ENCODE assay signal across 9 cellular contexts in genomic region chr5:7878381-7878873, GRCh38. TPM values are rescaled to one million over a fixed set of nuclear protein-coding genes. Genes with fewer than 3 reads are reported as not detected.
A peak's percentile ranks its signal among the peaks of the same experiment; 100 is the strongest.
DNase-seq lines count a peak whose midpoint lies in the region; ATAC-seq, FAIRE-seq and TF ChIP-seq lines count a peak whose summit lies in the region.
"Had no signal": no experiment of that assay in that cellular context is flagged by ENCODE, and none has a peak within 500 bp of the region (broad histone marks: within the 10 kb centered on the region; RNA-seq: fewer than 3 reads in every experiment).

No MANE protein-coding gene starts in this region.

- H3K4me3 ChIP-seq in breast epithelium, result no peak overlapping the region
- no peak overlapping the region for H3K4me3 ChIP-seq in skeletal muscle cell (ENCODE audit: low read depth, low read length)
- H3K4me3 ChIP-seq in SJCRH30, result no peak overlapping the region
- H3K4me3 ChIP-seq: skin epidermis had no signal

- H3K36me3 Mint-ChIP-seq in MCF 10A (ENCODE audit: insufficient read depth, unreplicated experiment), result peaks cover 80% of the 10 kb centered on the region
- H3K36me3 Mint-ChIP-seq in activated T-helper 1 cell treated with anti-CD3 and anti-CD28 coated beads, Interleukin-12 subunit alpha, Interleukin-12 subunit beta, Interleukin-2, Interleukin-4 antibody, amounts not matched to agents 30 ng/mL and 10 ng/mL and 1 ng/mL, durations not matched to agents 14 hours and 24 hours and 36 hours (ENCODE audit: low read depth), result peaks cover 73% of the 10 kb centered on the region

- no peak for FAIRE-seq in frontal cortex (lab: Jason Lieb, UNC)

- H3K27ac ChIP-seq in breast epithelium (peak overlapping the region in 1 of 2 donors; percentile 66), SJCRH30 (no peak overlapping the region)

- no peak for TF ChIP-seq POLR2A in breast epithelium (IDR thresholded peaks at IDR 0.05)

- no peak overlapping the region for H3K4me3 Mint-ChIP-seq in MCF 10A (ENCODE audit: unreplicated experiment)
- peak overlapping the region; percentile 17 for H3K4me3 Mint-ChIP-seq in activated T-helper 1 cell treated with anti-CD3 and anti-CD28 coated beads, Interleukin-12 subunit alpha, Interleukin-12 subunit beta, Interleukin-2, Interleukin-4 antibody, amounts not matched to agents 30 ng/mL and 10 ng/mL and 1 ng/mL, durations not matched to agents 14 hours and 24 hours and 36 hours

- POLR2A ChIA-PET in MCF 10A (lab: Yijun Ruan, JAX), result interaction anchor here (0.7 to 2.2 kb wide), 3 partner anchors 9 to 26 kb away, joined by 4 to 20 read pairs (median 10); partner anchors contain the start of genes FASTKD3 and MTRR

- no peaks in the 10 kb centered on the region for H3K27me3 Mint-ChIP-seq in MCF 10A (ENCODE audit: insufficient read depth, unreplicated experiment)
- H3K27me3 Mint-ChIP-seq in activated T-helper 1 cell treated with anti-CD3 and anti-CD28 coated beads, Interleukin-12 subunit alpha, Interleukin-12 subunit beta, Interleukin-2, Interleukin-4 antibody, amounts not matched to agents 30 ng/mL and 10 ng/mL and 1 ng/mL, durations not matched to agents 14 hours and 24 hours and 36 hours (ENCODE audit: insufficient read depth), result no peaks in the 10 kb centered on the region

- no peaks in the 10 kb centered on the region for H3K4me1 ChIP-seq in breast epithelium
- H3K4me1 ChIP-seq in SJCRH30, result no peaks in the 10 kb centered on the region

- H3K27me3 ChIP-seq in breast epithelium, result no peaks in the 10 kb centered on the region
- H3K27me3 ChIP-seq in SJCRH30, result no peaks in the 10 kb centered on the region

- H3K27ac Mint-ChIP-seq in MCF 10A (ENCODE audit: low read depth, unreplicated experiment), result peak overlapping the region; percentile 19
- H3K27ac Mint-ChIP-seq in activated T-helper 1 cell treated with anti-CD3 and anti-CD28 coated beads, Interleukin-12 subunit alpha, Interleukin-12 subunit beta, Interleukin-2, Interleukin-4 antibody, amounts not matched to agents 30 ng/mL and 10 ng/mL and 1 ng/mL, durations not matched to agents 14 hours and 24 hours and 36 hours, result peak overlapping the region; percentile 81

- intact Hi-C loops in MCF 10A (cut with micrococcal nuclease), result no loop called here
- intact Hi-C loops in breast epithelium (cut with DNase I; ENCODE audit: low total_unique reads), result no loop called here
- intact Hi-C loops in activated T-helper 1 cell treated with anti-CD3 and anti-CD28 coated beads, Interleukin-12 subunit alpha, Interleukin-12 subunit beta, Interleukin-2, Interleukin-4 antibody, amounts not matched to agents 30 ng/mL and 10 ng/mL and 1 ng/mL, durations not matched to agents 14 hours and 24 hours and 36 hours (cut with micrococcal nuclease), result loop anchor here (1.0 to 10.0 kb wide), 6 partner anchors 9 to 1384 kb away; partner anchors contain the start of genes FASTKD3 and MTRR

- H3K36me3 ChIP-seq in breast epithelium (no peaks in the 10 kb centered on the region), SJCRH30 (peaks cover 16% of the 10 kb centered on the region)

- CTCF ChIA-PET in MCF 10A (lab: Yijun Ruan, JAX), result interaction anchor here (0.6 to 4.3 kb wide), 5 partner anchors 8 to 1427 kb away, joined by 3 to 32 read pairs (median 3); no protein-coding TSS in a partner anchor

- ATAC-seq in HG03095 (IDR thresholded peaks at IDR 0.05; ENCODE audit: unreplicated experiment), result peak; percentile 96

- TF ChIP-seq CTCF in MCF 10A (IDR thresholded peaks at IDR 0.05; ENCODE audit: unreplicated experiment), result no peak
- no peak for TF ChIP-seq CTCF in breast epithelium (IDR thresholded peaks at IDR 0.05)

- H3K9me3 Mint-ChIP-seq in MCF 10A (ENCODE audit: unreplicated experiment), result no peaks in the 10 kb centered on the region
- H3K9me3 Mint-ChIP-seq in activated T-helper 1 cell treated with anti-CD3 and anti-CD28 coated beads, Interleukin-12 subunit alpha, Interleukin-12 subunit beta, Interleukin-2, Interleukin-4 antibody, amounts not matched to agents 30 ng/mL and 10 ng/mL and 1 ng/mL, durations not matched to agents 14 hours and 24 hours and 36 hours, result no peaks in the 10 kb centered on the region

- no peaks in the 10 kb centered on the region for H3K9me3 ChIP-seq in breast epithelium
- H3K9me3 ChIP-seq in SJCRH30 (replicated peaks), result no peaks in the 10 kb centered on the region

- H3K4me1 Mint-ChIP-seq in MCF 10A (ENCODE audit: insufficient read depth, unreplicated experiment), result peaks cover 34% of the 10 kb centered on the region
- peaks cover 61% of the 10 kb centered on the region for H3K4me1 Mint-ChIP-seq in activated T-helper 1 cell treated with anti-CD3 and anti-CD28 coated beads, Interleukin-12 subunit alpha, Interleukin-12 subunit beta, Interleukin-2, Interleukin-4 antibody, amounts not matched to agents 30 ng/mL and 10 ng/mL and 1 ng/mL, durations not matched to agents 14 hours and 24 hours and 36 hours (ENCODE audit: low read depth)

- no TSS peak for BruUV-seq in MCF 10A (replicated peaks; lab: Mats Ljungman, UMichigan)

- DNase-seq in MCF 10A (ENCODE audit: unreplicated experiment) (peak; percentile 86), breast epithelium (ENCODE audit: low spot score in 2 of 2) (no peak), skeletal muscle cell (ENCODE audit: low read depth) (peak; percentile 42), frontal cortex (ENCODE audit: low spot score in 2 of 2) (no peak), NCI-H526 (lab: John Stamatoyannopoulos, UW) (no peak), SJCRH30 (no peak)
- no peak for DNase-seq in activated T-helper 1 cell treated with anti-CD3 and anti-CD28 coated beads, Interleukin-12 subunit alpha, Interleukin-12 subunit beta, Interleukin-2, Interleukin-4 antibody, amounts not matched to agents 30 ng/mL and 10 ng/mL and 1 ng/mL, durations not matched to agents 14 hours and 24 hours and 36 hours (ENCODE audit: low spot score)

RNA-seq across cellular contexts. Expression of gene MTRR, which starts 9.5 kb away (rescaled TPM):
- total RNA-seq in MCF 10A (2022), result 46.6 and 88.6 TPM in 2 replicates
- total RNA-seq in breast epithelium, result 10 to 100 TPM; 45.8 to 69.5 (median 57.7) TPM
- 83.0 and 90.4 TPM in 2 replicates for total RNA-seq in activated T-helper 1 cell treated with anti-CD3 and anti-CD28 coated beads, Interleukin-12 subunit alpha, Interleukin-12 subunit beta, Interleukin-2, Interleukin-4 antibody, amounts not matched to agents 30 ng/mL and 10 ng/mL and 1 ng/mL, durations not matched to agents 14 hours and 24 hours and 36 hours
- 18.3 TPM for total RNA-seq in frontal cortex
- total RNA-seq in SJCRH30 (2014; rRNA removed; shearing (Covaris generic)), result 29.4 and 31.7 TPM in 2 replicates

RNA-seq across cellular contexts. Expression of gene FASTKD3, which starts 9.6 kb away (rescaled TPM):
- total RNA-seq in MCF 10A (2022) (7.8 and 7.9 TPM in 2 replicates), breast epithelium (10 to 100 TPM in 2 of 3 donors, 1 to 10 TPM in 1; 5.1 to 13.4 (median 13.3) TPM), frontal cortex (18.8 TPM)
- 13.5 and 18.6 TPM in 2 replicates for total RNA-seq in activated T-helper 1 cell treated with anti-CD3 and anti-CD28 coated beads, Interleukin-12 subunit alpha, Interleukin-12 subunit beta, Interleukin-2, Interleukin-4 antibody, amounts not matched to agents 30 ng/mL and 10 ng/mL and 1 ng/mL, durations not matched to agents 14 hours and 24 hours and 36 hours
- 16.9 TPM in 2 replicates for total RNA-seq in SJCRH30 (2014; rRNA removed; shearing (Covaris generic))

RNA-seq across cellular contexts. Expression of gene CFAP90, which starts 27.5 kb away (rescaled TPM):
- total RNA-seq in MCF 10A (2022) (not detected in 2 replicates), breast epithelium (under 1 TPM; 0.48 to 0.98 (median 0.59) TPM), frontal cortex (4.5 TPM)
- not detected in 2 replicates for total RNA-seq in activated T-helper 1 cell treated with anti-CD3 and anti-CD28 coated beads, Interleukin-12 subunit alpha, Interleukin-12 subunit beta, Interleukin-2, Interleukin-4 antibody, amounts not matched to agents 30 ng/mL and 10 ng/mL and 1 ng/mL, durations not matched to agents 14 hours and 24 hours and 36 hours
- total RNA-seq in SJCRH30 (2014; rRNA removed; shearing (Covaris generic)), result 0.20 TPM in 1 of 2 replicates, not detected in the other

Comparison
In these comparisons a context has a peak if more than half of its experiments do, and no peak if none do; other contexts are left out.
1. DNase-seq: peak in MCF 10A (single experiment) and skeletal muscle cell (single experiment); none in breast epithelium (0 of 2), activated T-helper 1 cell treated with anti-CD3 and anti-CD28 coated beads, Interleukin-12 subunit alpha, Interleukin-12 subunit beta, Interleukin-2, Interleukin-4 antibody, amounts not matched to agents 30 ng/mL and 10 ng/mL and 1 ng/mL, durations not matched to agents 14 hours and 24 hours and 36 hours (single experiment), frontal cortex (0 of 2), NCI-H526 (0 of 2) and SJCRH30 (0 of 2).